8 cellular contexts compared by ENCODE assay signal in genomic region chr16:10971560-10971961, GRCh38. TPM values are rescaled to one million over a fixed set of nuclear protein-coding genes. Genes with fewer than 3 reads are reported as not detected.
DNase-seq lines count a peak whose midpoint lies in the region; ATAC-seq and TF ChIP-seq lines count a peak whose summit lies in the region.

No MANE protein-coding gene starts in this region.

- CTCF ChIA-PET in activated naive CD4-positive, alpha-beta T cell treated with anti-CD3 and anti-CD28 coated beads, Interleukin-2, amount 10 ng/mL, durations not matched to agents 7 days and 5 days (lab: Charles Lee), result interaction anchor here (0.7 to 7.3 kb wide), 24 partner anchors 9 to 1097 kb away, joined by 3 to 95 read pairs (median 4); partner anchors contain the start of gene SOCS1

- H3K27me3 ChIP-seq in SJCRH30, result no peaks in the 10 kb centered on the region

- H3K4me3 ChIP-seq in SJCRH30 (no peak overlapping the region), coronary artery (no peak overlapping the region)

- H3K4me1 ChIP-seq in SJCRH30, result peaks cover 3% of the 10 kb centered on the region; the same call in 1 of the 2 replicates

- peak; percentile 92 for ATAC-seq in left lobe of liver

- no peaks in the 10 kb centered on the region for H3K27me3 Mint-ChIP-seq in activated naive CD4-positive, alpha-beta T cell treated with anti-CD3 and anti-CD28 coated beads, Interleukin-2, amount 10 ng/mL, durations not matched to agents 7 days and 5 days
- no peaks in the 10 kb centered on the region for H3K27me3 Mint-ChIP-seq in type B pancreatic cell

- peak; percentile 51 for DNase-seq in activated naive CD4-positive, alpha-beta T cell treated with anti-CD3 and anti-CD28 coated beads, Interleukin-2, amount 10 ng/mL, durations not matched to agents 7 days and 5 days
- no peak for DNase-seq in activated naive CD4-positive, alpha-beta T cell treated with Interleukin-2 at 50 U/mL for 16 hours
- peak; percentile 96 for DNase-seq in M059J (ENCODE audit: low read depth)
- DNase-seq in SJCRH30, result peak; percentile 80 to 91
- DNase-seq in coronary artery (ENCODE audit: low spot score), result no peak
- no peak for DNase-seq in left lobe of liver (ENCODE audit: low spot score)
- no peak for DNase-seq in type B pancreatic cell (ENCODE audit: extremely low spot score, unreplicated experiment)
- no peak for DNase-seq in activated effector memory CD4-positive, alpha-beta T cell treated with Interleukin-2 at 50 U/mL for 16 hours

- H3K9me3 Mint-ChIP-seq in activated naive CD4-positive, alpha-beta T cell treated with anti-CD3 and anti-CD28 coated beads, Interleukin-2, amount 10 ng/mL, durations not matched to agents 7 days and 5 days, result no peaks in the 10 kb centered on the region
- H3K9me3 Mint-ChIP-seq in type B pancreatic cell, result no peaks in the 10 kb centered on the region

- H3K36me3 ChIP-seq in SJCRH30, result peaks cover 2% of the 10 kb centered on the region; the same call in 1 of the 2 replicates

- no peak overlapping the region for H3K27ac ChIP-seq in SJCRH30
- H3K27ac ChIP-seq in coronary artery, result peak overlapping the region; percentile 40 to 43

- peak; percentile 80 for TF ChIP-seq CTCF in coronary artery (IDR thresholded peaks at IDR 0.05)
- peak; percentile 92 for TF ChIP-seq CTCF in type B pancreatic cell (conservative IDR thresholded peaks at IDR 0.05)

- H3K27ac Mint-ChIP-seq in activated naive CD4-positive, alpha-beta T cell treated with anti-CD3 and anti-CD28 coated beads, Interleukin-2, amount 10 ng/mL, durations not matched to agents 7 days and 5 days, result peak overlapping the region; percentile 35
- no peak overlapping the region for H3K27ac Mint-ChIP-seq in type B pancreatic cell

- H3K36me3 Mint-ChIP-seq in activated naive CD4-positive, alpha-beta T cell treated with anti-CD3 and anti-CD28 coated beads, Interleukin-2, amount 10 ng/mL, durations not matched to agents 7 days and 5 days, result peaks cover 42% of the 10 kb centered on the region
- peaks cover 11% of the 10 kb centered on the region for H3K36me3 Mint-ChIP-seq in type B pancreatic cell

- no peaks in the 10 kb centered on the region for H3K9me3 ChIP-seq in SJCRH30 (replicated peaks)

- peaks cover 77% of the 10 kb centered on the region for H3K4me1 Mint-ChIP-seq in activated naive CD4-positive, alpha-beta T cell treated with anti-CD3 and anti-CD28 coated beads, Interleukin-2, amount 10 ng/mL, durations not matched to agents 7 days and 5 days
- H3K4me1 Mint-ChIP-seq in type B pancreatic cell (ENCODE audit: unreplicated experiment), result peaks cover 27% of the 10 kb centered on the region

- no peak overlapping the region for H3K4me3 Mint-ChIP-seq in activated naive CD4-positive, alpha-beta T cell treated with anti-CD3 and anti-CD28 coated beads, Interleukin-2, amount 10 ng/mL, durations not matched to agents 7 days and 5 days
- H3K4me3 Mint-ChIP-seq in type B pancreatic cell, result no peak overlapping the region

RNA-seq across cellular contexts. Expression of gene CLEC16A, which starts 27.2 kb away (rescaled TPM):
- 8.1 and 15.6 TPM in 2 replicates for total RNA-seq in M059J (2014; rRNA removed; shearing (Covaris generic))
- 11.7 and 13.1 TPM in 2 replicates for total RNA-seq in SJCRH30 (2014; rRNA removed; shearing (Covaris generic))
- 21.6 TPM for total RNA-seq in left lobe of liver
- 33.4 and 36.8 TPM in 2 replicates for total RNA-seq in type B pancreatic cell (ENCODE audit: low replicate concordance)

RNA-seq across cellular contexts. Expression of gene DEXI, which starts 29.3 kb away (rescaled TPM):
- total RNA-seq in M059J (2014; rRNA removed; shearing (Covaris generic)), result 53.0 and 60.7 TPM in 2 replicates
- total RNA-seq in SJCRH30 (2014; rRNA removed; shearing (Covaris generic)), result 27.0 and 27.5 TPM in 2 replicates
- total RNA-seq in left lobe of liver, result 66.8 TPM
- 36.6 and 37.7 TPM in 2 replicates for total RNA-seq in type B pancreatic cell (ENCODE audit: low replicate concordance)

Comparison
In these comparisons a context has a peak if more than half of its experiments do, and no peak if none do; other contexts are left out.
1. DNase-seq: peak in activated naive CD4-positive, alpha-beta T cell treated with anti-CD3 and anti-CD28 coated beads, Interleukin-2, amount 10 ng/mL, durations not matched to agents 7 days and 5 days (single experiment), M059J (single experiment) and SJCRH30 (2 of 2); none in activated naive CD4-positive, alpha-beta T cell treated with Interleukin-2 at 50 U/mL for 16 hours (single experiment), coronary artery (single experiment), left lobe of liver (single experiment), type B pancreatic cell (single experiment) and activated effector memory CD4-positive, alpha-beta T cell treated with Interleukin-2 at 50 U/mL for 16 hours (single experiment).